Comparison of ENCODE assay signal across 7 cellular contexts in genomic region chr19:48637948-48638830, GRCh38. TPM values are rescaled to one million over a fixed set of nuclear protein-coding genes. Genes with fewer than 3 reads are reported as not detected.
DNase-seq lines count a peak whose midpoint lies in the region; ATAC-seq and TF ChIP-seq lines count a peak whose summit lies in the region.

No MANE protein-coding gene starts in this region.

- ATAC-seq in HG03025 (IDR thresholded peaks at IDR 0.05; ENCODE audit: low FRiP score, unreplicated experiment) = peak; percentile 7

- no peaks in the 10 kb centered on the region for H3K36me3 ChIP-seq in skeletal muscle satellite cell (ENCODE audit: insufficient read depth, low read length)

- H3K4me3 ChIP-seq in iPS-18c (ENCODE audit: insufficient read depth, low read depth, low read length) (peak overlapping the region; percentile 55), skeletal muscle satellite cell (ENCODE audit: low read length) (peak overlapping the region; percentile 68)

- TF ChIP-seq CTCF in GM13977 (IDR thresholded peaks at IDR 0.05; ENCODE audit: extremely low read depth, insufficient read depth, missing control alignments) = no peak

- in situ Hi-C loops in GM13977 (cut with MboI; ENCODE audit: low pct_unique_long_range_greater_than_20kb, low sequenced_read_pairs, unreplicated experiment) = loop anchor here (25.0 kb wide), 1 partner anchor 324 kb away; the partner anchor contains the start of genes BAX and FTL

- H3K9ac ChIP-seq in skeletal muscle satellite cell (ENCODE audit: low read depth, low read length) = peak overlapping the region; percentile 80

- peak; percentile 89 for DNase-seq in GM13977 (ENCODE audit: low spot score)
- peak; percentile 62 for DNase-seq in NCI-H2107 (lab: John Stamatoyannopoulos, UW)
- peak; percentile 87 for DNase-seq in UCSD-AML1 (lab: John Stamatoyannopoulos, UW; ENCODE audit: unreplicated experiment)
- DNase-seq in brain pericyte (ENCODE audit: low read depth, low spot score) = peak; percentile 79

- H3K27me3 ChIP-seq in skeletal muscle satellite cell (ENCODE audit: control insufficient read depth, insufficient read depth, low read length) = peaks cover 4% of the 10 kb centered on the region

- H3K9me3 ChIP-seq in iPS-18c (ENCODE audit: control insufficient read depth, insufficient read depth, low read length) (no peaks in the 10 kb centered on the region), skeletal muscle satellite cell (replicated peaks; ENCODE audit: low read length) (no peaks in the 10 kb centered on the region)

- H3K4me2 ChIP-seq in skeletal muscle satellite cell (ENCODE audit: low read length) = peak overlapping the region; percentile 89

- peaks cover 39% of the 10 kb centered on the region for H3K4me1 ChIP-seq in skeletal muscle satellite cell (ENCODE audit: control insufficient read depth, insufficient read depth, low read length)

RNA-seq across cellular contexts. Expression of gene DBP, which starts 1.0 kb away (rescaled TPM):
- 1.7 and 3.0 TPM in 2 replicates for total RNA-seq in skeletal muscle satellite cell (2012; rRNA removed)

RNA-seq across cellular contexts. Expression of gene CA11, which starts 7.8 kb away (rescaled TPM):
- total RNA-seq in skeletal muscle satellite cell (2012; rRNA removed) = 0.44 and 0.51 TPM in 2 replicates

RNA-seq across cellular contexts. Expression of gene SPHK2, which starts 18.9 kb away (rescaled TPM):
- 8.7 and 13.2 TPM in 2 replicates for total RNA-seq in skeletal muscle satellite cell (2012; rRNA removed)

RNA-seq across cellular contexts. Expression of gene RPL18, which starts 19.2 kb away (rescaled TPM):
- 1,800 and 2,679 TPM in 2 replicates for total RNA-seq in skeletal muscle satellite cell (2012; rRNA removed)

RNA-seq across cellular contexts. Expression of gene FAM83E, which starts 23.3 kb away (rescaled TPM):
- under 0.01 and 0.22 TPM in 2 replicates for total RNA-seq in skeletal muscle satellite cell (2012; rRNA removed)

Comparison
In these comparisons a context has a peak if more than half of its experiments do, and no peak if none do; other contexts are left out.
1. Peak in every context shown above with its lines: DNase-seq, ATAC-seq and H3K4me3 ChIP-seq.